ENCODE assay signal across 12 cellular contexts in the genomic region with DNA sequence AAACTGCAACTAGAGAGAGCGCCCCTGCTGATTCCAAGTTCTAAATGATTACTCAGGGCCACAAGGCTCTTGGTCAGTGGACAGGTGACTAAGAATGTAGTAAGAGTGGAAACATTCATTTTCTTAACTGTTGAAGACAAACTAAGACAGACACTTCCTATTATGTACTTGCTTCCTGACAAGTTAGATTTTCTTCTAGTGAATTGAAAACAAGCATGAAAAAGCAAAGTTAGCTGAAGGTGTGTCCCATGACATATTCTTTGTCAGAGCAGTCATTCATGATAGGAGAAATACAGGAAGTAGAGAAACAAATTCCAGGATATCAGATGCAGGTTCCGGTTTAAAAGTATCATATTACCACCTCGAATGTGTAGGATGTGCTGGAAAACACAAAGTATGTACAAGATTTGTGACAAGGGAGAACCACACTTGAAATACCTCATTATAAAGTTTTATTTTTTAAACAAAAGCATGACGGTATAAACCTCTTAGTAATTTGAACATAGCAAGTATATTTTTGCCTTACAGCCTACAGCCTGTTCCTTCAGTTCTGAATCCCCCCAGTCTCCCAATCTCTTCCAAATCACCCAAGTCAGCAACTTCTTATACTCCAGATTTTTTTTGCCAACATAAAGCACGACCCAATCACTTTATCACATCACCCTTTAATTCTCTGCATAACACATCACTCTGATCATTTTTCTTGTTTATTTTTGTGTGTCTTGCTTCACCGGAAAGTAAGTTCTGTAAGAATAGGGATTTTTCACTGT. TPM values are rescaled to one million over a fixed set of nuclear protein-coding genes. Genes with fewer than 3 reads are reported as not detected.
DNase-seq lines count a peak whose midpoint lies in the region; ATAC-seq and TF ChIP-seq lines count a peak whose summit lies in the region.
"Had no signal": no experiment of that assay in that cellular context is flagged by ENCODE, and none has a peak within 500 bp of the region (broad histone marks: within the 10 kb centered on the region; RNA-seq: fewer than 3 reads in every experiment).

No MANE protein-coding gene starts in this region.

- intact Hi-C loops in aorta (cut with DNase I), result loop anchor here in 1 of 2 donors (5.0 kb wide), 1 partner anchor 872 kb away; no protein-coding TSS in a partner anchor

- H3K36me3 Mint-ChIP-seq in osteocyte (ENCODE audit: unreplicated experiment), result peaks cover 4% of the 10 kb centered on the region

- H3K9me3 ChIP-seq in aorta (ENCODE audit: control insufficient read depth, low read length), result no peaks in the 10 kb centered on the region

- no peaks in the 10 kb centered on the region for H3K36me3 ChIP-seq in aorta (ENCODE audit: control insufficient read depth in 1 of 2, insufficient read depth in 2 of 2, low read length in 1 of 2)

- no peak overlapping the region for H3K27ac ChIP-seq in aorta (ENCODE audit: low read depth in 1 of 2, low read length in 2 of 2)

- no peak for TF ChIP-seq CTCF in osteocyte (IDR thresholded peaks at IDR 0.05)

- H3K4me1 ChIP-seq in aorta (ENCODE audit: control insufficient read depth in 1 of 2, insufficient read depth in 2 of 2, low read length in 2 of 2), result peaks cover 5 to 9% of the 10 kb centered on the region in 2 donors

- ATAC-seq in esophagus mucosa (peak; percentile 82), aorta (ENCODE audit: low FRiP score) (no peak)

- peak overlapping the region; percentile 55 for H3K27ac Mint-ChIP-seq in osteocyte (ENCODE audit: unreplicated experiment)

- H3K4me1 Mint-ChIP-seq in osteocyte (ENCODE audit: unreplicated experiment), result peaks cover 68% of the 10 kb centered on the region

- WGBS in aorta, 2 donors, result 79% methylated on average over 6 of the region's 6 CpGs

- H3K27me3 ChIP-seq in aorta (ENCODE audit: control insufficient read depth in 1 of 2, insufficient read depth in 2 of 2, low read length in 1 of 2), result no peaks in the 10 kb centered on the region

- no peak overlapping the region for H3K4me3 Mint-ChIP-seq in osteocyte (ENCODE audit: unreplicated experiment)

- no peak overlapping the region for H3K4me3 ChIP-seq in aorta (ENCODE audit: low read length in 2 of 2)

- H3K9me3 Mint-ChIP-seq in osteocyte (ENCODE audit: unreplicated experiment), result no peaks in the 10 kb centered on the region

- DNase-seq in EL (peak; percentile 43), RPMI7951 (ENCODE audit: low read depth) (peak; percentile 19), osteocyte (ENCODE audit: extremely low spot score, unreplicated experiment) (no peak), NCI-H187 treated with DMSO at 0.1 percent for 48 hours (lab: John Stamatoyannopoulos, UW) (no peak), SKM-1 treated with dmso at 0.1 percent for 144 hours (lab: John Stamatoyannopoulos, UW; ENCODE audit: unreplicated experiment) (no peak), aorta (no peak)
- DNase-seq in activated CD4-positive, alpha-beta T cell treated with anti-CD3 and anti-CD28 coated beads, Interleukin-2, amount 50 U/mL, for 48 hours, result no peak
- DNase-seq: activated T-cell treated with anti-CD3 and anti-CD28 coated beads for 4 hours, DND-41, NCI-H1417, Right ventricle myocardium superior had no signal

- H3K27me3 Mint-ChIP-seq in osteocyte (ENCODE audit: unreplicated experiment), result no peaks in the 10 kb centered on the region

RNA-seq across cellular contexts. Expression of a gene that starts 6.2 kb away (rescaled TPM):
- total RNA-seq in RPMI7951 (2014; rRNA removed; shearing (Covaris generic)), result 248 and 261 TPM in 2 replicates
- total RNA-seq in esophagus mucosa, result 60.8 TPM
- total RNA-seq in osteocyte, result 262 and 296 TPM in 2 replicates
- 100 to 1,000 TPM; 106 to 121 TPM for total RNA-seq in aorta
- polyA plus RNA-seq in aorta, result 100 to 1,000 TPM; 107 to 123 TPM

Comparison
In these comparisons a context has a peak if more than half of its experiments do, and no peak if none do; other contexts are left out.
1. DNase-seq: peak in EL (single experiment) and RPMI7951 (single experiment); none in osteocyte (single experiment), NCI-H187 treated with DMSO at 0.1 percent for 48 hours (single experiment), SKM-1 treated with dmso at 0.1 percent for 144 hours (single experiment), activated CD4-positive, alpha-beta T cell treated with anti-CD3 and anti-CD28 coated beads, Interleukin-2, amount 50 U/mL, for 48 hours (0 of 2) and aorta (0 of 2).